In genomic region chr12:121021754-121022153, GRCh38 we compare ENCODE assay signal across 37 cellular contexts. TPM values are rescaled to one million over a fixed set of nuclear protein-coding genes. Genes with fewer than 3 reads are reported as not detected.
"Had no signal": no experiment of that assay in that cellular context is flagged by ENCODE, and none has a peak within 500 bp of the region (broad histone marks: within the 10 kb centered on the region; RNA-seq: fewer than 3 reads in every experiment).

No MANE protein-coding gene starts in this region.

- H3K4me1 ChIP-seq: adrenal gland, breast epithelium, colonic mucosa, esophagus squamous epithelium, gastroesophageal sphincter had no signal

- H3K27me3 ChIP-seq: adrenal gland, breast epithelium, cardiac muscle cell, colonic mucosa, esophagus squamous epithelium, gastroesophageal sphincter had no signal

- DNase-seq: activated CD4-positive, alpha-beta memory T cell treated with anti-CD3 and anti-CD28 coated beads for 36 hours; activated CD4-positive, alpha-beta T cell treated with anti-CD3 and anti-CD28 coated beads for 36 hours; activated CD4-positive, alpha-beta T cell treated with anti-CD3 and anti-CD28 coated beads, Interleukin-2, amount 10 ng/mL, durations not matched to agents 24 days and 14 days; activated CD4-positive, CD25-positive, alpha-beta regulatory T cell; activated CD4-positive, CD25-positive, alpha-beta regulatory T cell treated with anti-CD3 and anti-CD28 coated beads, Interleukin-2, amount 50 U/mL, for 72 hours; activated CD8-positive, alpha-beta memory T cell treated with anti-CD3 and anti-CD28 coated beads, Interleukin-2, amount 10 ng/mL, durations not matched to agents 7 days and 5 days; activated CD8-positive, alpha-beta memory T cell treated with anti-CD3 and anti-CD28 coated beads, Interleukin-2, amount 50 U/mL, for 4 hours; activated CD8-positive, alpha-beta T cell treated with anti-CD3 and anti-CD28 coated beads, Interleukin-2, amount 10 ng/mL, durations not matched to agents 7 days and 5 days; activated effector memory CD4-positive, alpha-beta T cell treated with anti-CD3 and anti-CD28 coated beads, Interleukin-2, amount 50 U/mL, for 16 hours; activated naive CD4-positive, alpha-beta T cell treated with anti-CD3 and anti-CD28 coated beads for 36 hours; activated naive CD8-positive, alpha-beta T cell treated with anti-CD3 and anti-CD28 coated beads for 36 hours; activated naive CD8-positive, alpha-beta T cell treated with anti-CD3 and anti-CD28 coated beads, Interleukin-2, amount 50 U/mL, for 24 hours; activated T-cell treated with anti-CD3 and anti-CD28 coated beads, Interleukin-2, amount 50 U/mL, for 1 hour; activated T-cell treated with anti-CD3 and anti-CD28 coated beads, Interleukin-2, amount 50 U/mL, for 48 hours; adrenal gland; amygdala; aorta; central memory CD4-positive, alpha-beta T cell; cerebellar nuclear complex; colonic mucosa; effector CD8-positive, alpha-beta T cell; esophagus squamous epithelium; foreskin melanocyte; T-helper 1 cell; T-helper 17 cell had no signal

- ATAC-seq: activated CD4-positive, alpha-beta T cell treated with anti-CD3 and anti-CD28 coated beads for 36 hours; activated CD8-positive, alpha-beta memory T cell treated with anti-CD3 and anti-CD28 coated beads, Interleukin-2, amount 10 ng/mL, durations not matched to agents 7 days and 5 days; activated CD8-positive, alpha-beta T cell treated with anti-CD3 and anti-CD28 coated beads, Interleukin-2, amount 10 ng/mL, durations not matched to agents 7 days and 5 days; activated naive CD8-positive, alpha-beta T cell treated with anti-CD3 and anti-CD28 coated beads, Interleukin-2, amount 50 U/mL, for 24 hours; gastroesophageal sphincter; T-helper 17 cell had no signal

- H3K9me3 ChIP-seq: adrenal gland, breast epithelium, colonic mucosa, esophagus squamous epithelium, gastroesophageal sphincter had no signal

- H3K4me3 ChIP-seq: adrenal gland, breast epithelium, cardiac muscle cell, colonic mucosa, esophagus squamous epithelium, gastroesophageal sphincter had no signal

- H3K27ac ChIP-seq: adrenal gland, breast epithelium, cardiac muscle cell, colonic mucosa, epithelial cell of prostate, esophagus squamous epithelium, gastroesophageal sphincter had no signal

- H3K36me3 ChIP-seq: adrenal gland, breast epithelium, cardiac muscle cell, colonic mucosa, esophagus squamous epithelium, gastroesophageal sphincter had no signal

RNA-seq across cellular contexts. Expression of gene OASL, which starts 17.3 kb away (rescaled TPM):
- total RNA-seq: cardiac muscle cell had no signal
- polyA plus RNA-seq: cardiac muscle cell had no signal

RNA-seq across cellular contexts. Expression of gene HNF1A, which starts 43.4 kb away (rescaled TPM):
- total RNA-seq: activated CD4-positive, alpha-beta memory T cell treated with anti-CD3 and anti-CD28 coated beads for 36 hours; activated CD4-positive, alpha-beta T cell treated with anti-CD3 and anti-CD28 coated beads for 36 hours; activated CD4-positive, alpha-beta T cell treated with anti-CD3 and anti-CD28 coated beads, Interleukin-2, amount 10 ng/mL, durations not matched to agents 24 days and 14 days; activated CD8-positive, alpha-beta memory T cell treated with anti-CD3 and anti-CD28 coated beads for 36 hours; activated CD8-positive, alpha-beta memory T cell treated with anti-CD3 and anti-CD28 coated beads, Interleukin-2, amount 10 ng/mL, durations not matched to agents 7 days and 5 days; activated CD8-positive, alpha-beta T cell treated with anti-CD3 and anti-CD28 coated beads, Interleukin-2, amount 10 ng/mL, durations not matched to agents 7 days and 5 days; activated naive CD4-positive, alpha-beta T cell treated with anti-CD3 and anti-CD28 coated beads for 36 hours; activated naive CD8-positive, alpha-beta T cell treated with anti-CD3 and anti-CD28 coated beads for 36 hours; activated T-helper 1 cell treated with anti-CD3 and anti-CD28 coated beads, Interleukin-12 subunit alpha, Interleukin-12 subunit beta, Interleukin-2, Interleukin-4 antibody, amounts not matched to agents 30 ng/mL and 10 ng/mL and 1 ng/mL, durations not matched to agents 14 hours and 24 hours and 36 hours; activated T-helper 2 cell treated with anti-CD3 and anti-CD28 coated beads, Interferon-gamma antibody, Interleukin-2, Interleukin-4, amounts not matched to agents 10 μg/mL and 5 μg/mL and 100 μg/mL, durations not matched to agents 14 hours and 24 hours and 36 hours; aorta; cardiac muscle cell; dermis microvascular lymphatic vessel endothelial cell; endothelial cell of umbilical vein; esophagus squamous epithelium; fibroblast of lung; fibroblast of villous mesenchyme; glomerular endothelial cell; T-helper 17 cell had no signal
- polyA plus RNA-seq: cardiac muscle cell, endothelial cell of umbilical vein, fibroblast of lung had no signal
